Comparison of ENCODE assay signal across 22 cellular contexts in the genomic region with DNA sequence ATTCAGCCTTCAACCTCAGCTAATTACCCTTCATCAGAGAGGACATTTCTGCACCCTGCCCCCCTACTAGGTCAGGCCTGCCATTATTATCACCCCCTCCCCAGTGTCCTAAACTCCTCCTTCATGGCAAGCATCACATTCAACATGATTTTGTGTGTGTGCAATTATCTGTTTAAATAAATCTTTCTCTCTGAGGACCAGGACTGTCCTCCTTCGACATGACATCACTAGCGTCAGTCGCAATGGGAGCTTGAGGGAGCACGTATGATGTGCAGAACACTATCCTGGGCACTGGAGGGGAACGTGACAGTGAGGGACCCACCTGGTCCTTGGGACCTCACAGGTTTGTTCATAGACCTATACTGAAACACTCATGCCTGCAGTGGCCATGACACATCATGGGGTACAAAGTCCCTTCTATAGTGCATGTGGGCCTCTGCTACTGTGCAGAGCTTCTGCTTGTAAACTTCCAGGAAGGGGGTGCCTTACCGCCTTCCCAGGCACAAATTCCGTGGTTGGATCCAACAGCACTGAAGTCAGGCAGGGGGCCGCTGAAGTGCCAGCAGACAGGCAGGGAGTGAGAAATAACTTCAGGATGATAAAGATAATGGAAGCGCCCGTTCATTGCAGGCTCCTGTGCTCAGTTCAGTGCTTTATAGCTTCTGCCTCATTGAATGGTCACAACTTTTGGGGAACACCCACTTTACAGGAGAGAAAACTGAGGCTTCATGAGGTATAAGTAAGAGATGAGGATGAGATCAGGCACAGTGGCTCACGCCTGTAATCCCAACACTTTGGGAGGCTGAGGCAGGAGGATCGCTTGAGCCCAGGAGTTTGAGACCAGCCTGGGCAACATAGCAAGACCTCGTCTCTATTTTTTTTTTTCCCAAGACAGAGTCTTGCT. TPM values are rescaled to one million over a fixed set of nuclear protein-coding genes. Genes with fewer than 3 reads are reported as not detected.
A peak's percentile ranks its signal among the peaks of the same experiment; 100 is the strongest.
DNase-seq lines count a peak whose midpoint lies in the region; ATAC-seq, FAIRE-seq and TF ChIP-seq lines count a peak whose summit lies in the region.
"Had no signal": no experiment of that assay in that cellular context is flagged by ENCODE, and none has a peak within 500 bp of the region (broad histone marks: within the 10 kb centered on the region; RNA-seq: fewer than 3 reads in every experiment).

No MANE protein-coding gene starts in this region.

- intact Hi-C loops in activated CD8-positive, alpha-beta T cell treated with anti-CD3 and anti-CD28 coated beads for 36 hours (cut with micrococcal nuclease) = no loop called here
- intact Hi-C loops in HepG2 (cut with micrococcal nuclease; ENCODE audit: unreplicated experiment) = no loop called here
- intact Hi-C loops in tibial artery (cut with DNase I; ENCODE audit: low total_unique reads) = loop anchor here (5.0 kb wide), 2 partner anchors 34 to 54 kb away; no protein-coding TSS in a partner anchor
- intact Hi-C loops in PC-9 (cut with micrococcal nuclease; ENCODE audit: unreplicated experiment) = loop anchor here (10.0 kb wide), 2 partner anchors 181 to 429 kb away; a partner anchor contains a TSS

- H2AFZ ChIP-seq in HepG2 (ENCODE audit: low read length) (no peak overlapping the region), PC-9 (no peak overlapping the region)

- no peaks in the 10 kb centered on the region for H3K9me3 Mint-ChIP-seq in activated CD8-positive, alpha-beta T cell treated with anti-CD3 and anti-CD28 coated beads, Interleukin-2, amount 10 ng/mL, durations not matched to agents 7 days and 5 days (ENCODE audit: insufficient read depth)
- H3K9me3 Mint-ChIP-seq in activated CD8-positive, alpha-beta T cell treated with anti-CD3 and anti-CD28 coated beads for 36 hours = no peaks in the 10 kb centered on the region
- H3K9me3 Mint-ChIP-seq in immature natural killer cell = no peaks in the 10 kb centered on the region
- H3K9me3 Mint-ChIP-seq: T-cell had no signal

- H3K27me3 Mint-ChIP-seq in activated CD8-positive, alpha-beta T cell treated with anti-CD3 and anti-CD28 coated beads, Interleukin-2, amount 10 ng/mL, durations not matched to agents 7 days and 5 days (ENCODE audit: low read depth) = no peaks in the 10 kb centered on the region
- no peaks in the 10 kb centered on the region for H3K27me3 Mint-ChIP-seq in activated CD8-positive, alpha-beta T cell treated with anti-CD3 and anti-CD28 coated beads for 36 hours
- peaks cover 0 to 8% (median 0%) of the 10 kb centered on the region in 3 donors for H3K27me3 Mint-ChIP-seq in immature natural killer cell (ENCODE audit: low read depth in 3 of 3)
- H3K27me3 Mint-ChIP-seq: T-cell had no signal

- in situ Hi-C loops in HepG2 (cut with HindIII; ENCODE audit: extremely low pct_ligation_motif_present, low pct_unique_long_range_greater_than_20kb) = no loop called here

- H3K36me3 Mint-ChIP-seq in activated CD8-positive, alpha-beta T cell treated with anti-CD3 and anti-CD28 coated beads, Interleukin-2, amount 10 ng/mL, durations not matched to agents 7 days and 5 days (ENCODE audit: low read depth) = peaks cover 4% of the 10 kb centered on the region
- no peaks in the 10 kb centered on the region for H3K36me3 Mint-ChIP-seq in activated CD8-positive, alpha-beta T cell treated with anti-CD3 and anti-CD28 coated beads for 36 hours (ENCODE audit: low read depth)
- H3K36me3 Mint-ChIP-seq in immature natural killer cell = no peaks in the 10 kb centered on the region
- H3K36me3 Mint-ChIP-seq: T-cell had no signal

- no peak for TF ChIP-seq POLR2A in HepG2 (IDR thresholded peaks at IDR 0.05; ENCODE audit: insufficient read depth in 1 of 2, low read depth in 2 of 2, low read length in 2 of 2)

- H3K4me2 ChIP-seq in HepG2 (ENCODE audit: low read depth, low read length) (peak overlapping the region; percentile 72), PC-9 (no peak overlapping the region)

- ATAC-seq in activated CD8-positive, alpha-beta T cell treated with anti-CD3 and anti-CD28 coated beads, Interleukin-2, amount 10 ng/mL, durations not matched to agents 7 days and 5 days = no peak
- no peak for ATAC-seq in activated CD8-positive, alpha-beta T cell treated with anti-CD3 and anti-CD28 coated beads for 36 hours
- peak; percentile 71 for ATAC-seq in HepG2
- ATAC-seq: esophagus mucosa, heart left ventricle, PC-3, right cardiac atrium, T-cell had no signal

- no peaks in the 10 kb centered on the region for H3K36me3 ChIP-seq in HepG2 (replicated peaks in 1 of 2; ENCODE audit: control insufficient read depth in 1 of 2, insufficient read depth in 2 of 2, low read length in 2 of 2)
- H3K36me3 ChIP-seq in tibial artery = no peaks in the 10 kb centered on the region
- peaks cover 6% of the 10 kb centered on the region; the same call in 1 of the 2 replicates for H3K36me3 ChIP-seq in PC-9 (ENCODE audit: low read depth)
- H3K36me3 ChIP-seq: heart left ventricle had no signal

- TF ChIP-seq EP300 in HepG2 (IDR thresholded peaks at IDR 0.05; ENCODE audit: low read depth in 2 of 2, low read length in 2 of 2) (peak in 1 of 2 experiments; percentile 67; a peak in 1 of 4 replicates), HepG2 (CRISPR knock-in tag; IDR thresholded peaks at IDR 0.05; ENCODE audit: borderline replicate concordance) (no peak; the same call in 1 of the 2 replicates)

- H3K4me3 ChIP-seq in HepG2 (replicated peaks in 1 of 3; ENCODE audit: insufficient read depth in 1 of 3, low read depth in 2 of 3, low read length in 3 of 3) (0 out of 6 replicates have a peak overlapping the region, but pooled peaks of 1 of the 3 experiments have one; percentile 26), tibial artery (no peak overlapping the region), PC-9 (no peak overlapping the region)
- H3K4me3 ChIP-seq: coronary artery, heart left ventricle had no signal

- peaks cover 70% of the 10 kb centered on the region for H3F3A ChIP-seq in PC-9 (ENCODE audit: insufficient read depth, low read depth)

- 29% methylated on average over 10 of the region's 13 CpGs for whole genome bisulfite sequencing in HepG2 (ENCODE audit: low lambda C conversion rate)

- no peak for TF ChIP-seq RAD21 in HepG2 (CRISPR knock-in tag; IDR thresholded peaks at IDR 0.05)

- DNase-seq in activated CD8-positive, alpha-beta T cell treated with anti-CD3 and anti-CD28 coated beads, Interleukin-2, amount 10 ng/mL, durations not matched to agents 7 days and 5 days = no peak
- DNase-seq in activated CD8-positive, alpha-beta T cell treated with anti-CD3 and anti-CD28 coated beads for 36 hours = no peak
- peak; percentile 78 for DNase-seq in RKO (ENCODE audit: low spot score)
- DNase-seq in HepG2 (ENCODE audit: low spot score) = peak; percentile 91
- DNase-seq in tibial artery = no peak
- no peak for DNase-seq in PC-9
- DNase-seq in immature natural killer cell = no peak
- DNase-seq in H4 (ENCODE audit: low spot score) = no peak
- DNase-seq: activated CD4-positive, alpha-beta T cell treated with anti-CD3 and anti-CD28 coated beads for 1 hour; activated T-cell treated with anti-CD3 and anti-CD28 coated beads, Interleukin-2, amount 50 U/mL, for 48 hours; amygdala; heart left ventricle; KG1; kidney glomerular epithelial cell; NCI-H1436; PC-3; stimulated activated CD8-positive, alpha-beta memory T cell treated with anti-CD3 and anti-CD28 coated beads, Interleukin-4, amount 100 ng/mL, for 48 hours; T-cell had no signal

- H3K27ac ChIP-seq in HepG2 (ENCODE audit: extremely low read length, insufficient read depth, low read length) (peak overlapping the region; percentile 67), tibial artery (peak overlapping the region; percentile 87 to 99), PC-9 (no peak overlapping the region)

- H3K27ac Mint-ChIP-seq in activated CD8-positive, alpha-beta T cell treated with anti-CD3 and anti-CD28 coated beads, Interleukin-2, amount 10 ng/mL, durations not matched to agents 7 days and 5 days = peak overlapping the region; percentile 11
- no peak overlapping the region for H3K27ac Mint-ChIP-seq in activated CD8-positive, alpha-beta T cell treated with anti-CD3 and anti-CD28 coated beads for 36 hours
- peak overlapping the region in 1 of 6 donors; percentile 23 for H3K27ac Mint-ChIP-seq in immature natural killer cell
- H3K27ac Mint-ChIP-seq: T-cell had no signal

- CTCF ChIA-PET in activated CD8-positive, alpha-beta T cell treated with anti-CD3 and anti-CD28 coated beads, Interleukin-2, amount 10 ng/mL, durations not matched to agents 7 days and 5 days (lab: Charles Lee) = no interaction called here
- CTCF ChIA-PET in activated CD8-positive, alpha-beta T cell treated with anti-CD3 and anti-CD28 coated beads for 36 hours (lab: Charles Lee) = interaction anchor here (0.7 to 1.1 kb wide), 3 partner anchors 14 to 73 kb away, joined by 3 read pairs; no protein-coding TSS in a partner anchor
- CTCF ChIA-PET in HepG2 (lab: Yijun Ruan, JAX; ENCODE audit: low intra/inter-chr PET ratio, low total read pairs) = no interaction called here
- CTCF ChIA-PET in PC-9 (lab: Charles Lee) = interaction anchor here (0.6 to 1.1 kb wide), 3 partner anchors 13 to 35 kb away, joined by 5 to 7 read pairs (median 6); no protein-coding TSS in a partner anchor

- H3K4me1 ChIP-seq in HepG2 (ENCODE audit: insufficient read depth, low read length) (peaks cover 88% of the 10 kb centered on the region), tibial artery (peaks cover 0 to 67% (median 54%) of the 10 kb centered on the region in 4 donors), PC-9 (replicated peaks; ENCODE audit: insufficient read depth) (peaks cover 86% of the 10 kb centered on the region)

- peak overlapping the region; percentile 41; the same call in 1 of the 2 replicates for H3K9ac ChIP-seq in HepG2 (ENCODE audit: insufficient read depth, low read depth, low read length)

- POLR2A ChIA-PET in activated CD8-positive, alpha-beta T cell treated with anti-CD3 and anti-CD28 coated beads, Interleukin-2, amount 10 ng/mL, durations not matched to agents 7 days and 5 days (lab: Charles Lee) = no interaction called here
- POLR2A ChIA-PET in activated CD8-positive, alpha-beta T cell treated with anti-CD3 and anti-CD28 coated beads for 36 hours (lab: Charles Lee) = no interaction called here
- POLR2A ChIA-PET in HepG2 (lab: Yijun Ruan, JAX) (interaction anchor here (1.0 to 2.0 kb wide), 6 partner anchors 8 to 225 kb away, joined by 3 to 11 read pairs (median 6); no protein-coding TSS in a partner anchor), PC-9 (lab: Charles Lee; ENCODE audit: unreplicated experiment) (interaction anchor here (0.7 kb wide), 1 partner anchor 78 kb away, joined by 3 read pairs; no protein-coding TSS in a partner anchor)

- no peaks in the 10 kb centered on the region for H4K20me1 ChIP-seq in HepG2 (ENCODE audit: insufficient read depth, low read length)
- H4K20me1 ChIP-seq in PC-9 (ENCODE audit: insufficient read depth) = no peaks in the 10 kb centered on the region

- H3K9me2 ChIP-seq in PC-9 (ENCODE audit: insufficient read depth) = no peaks in the 10 kb centered on the region

- H3K27me3 ChIP-seq in HepG2 (ENCODE audit: control insufficient read depth in 1 of 2, insufficient read depth in 2 of 2, low read length in 2 of 2) = no peaks in the 10 kb centered on the region
- H3K27me3 ChIP-seq in tibial artery = no peaks in the 10 kb centered on the region
- no peaks in the 10 kb centered on the region for H3K27me3 ChIP-seq in PC-9 (ENCODE audit: insufficient read depth, low read depth)
- H3K27me3 ChIP-seq: heart left ventricle had no signal

- no peak for TF ChIP-seq CTCF in activated CD8-positive, alpha-beta T cell treated with anti-CD3 and anti-CD28 coated beads for 36 hours (IDR thresholded peaks at IDR 0.05)
- TF ChIP-seq CTCF in HepG2 (CRISPR knock-in tag; IDR thresholded peaks at IDR 0.05) (no peak), tibial artery (IDR thresholded peaks at IDR 0.05) (no peak), PC-9 (conservative IDR thresholded peaks at IDR 0.05) (no peak)

- H3K79me2 ChIP-seq in HepG2 (ENCODE audit: insufficient read depth, low read length) (no peaks in the 10 kb centered on the region), PC-9 (ENCODE audit: low read depth) (peaks cover 19% of the 10 kb centered on the region)

- BruUV-seq in HepG2 (replicated peaks; lab: Mats Ljungman, UMichigan) (no TSS peak), PC-9 (replicated peaks; lab: Mats Ljungman, UMichigan) (no TSS peak)

- H3K4me3 Mint-ChIP-seq in activated CD8-positive, alpha-beta T cell treated with anti-CD3 and anti-CD28 coated beads, Interleukin-2, amount 10 ng/mL, durations not matched to agents 7 days and 5 days = no peak overlapping the region
- H3K4me3 Mint-ChIP-seq in activated CD8-positive, alpha-beta T cell treated with anti-CD3 and anti-CD28 coated beads for 36 hours = no peak overlapping the region
- no peak overlapping the region for H3K4me3 Mint-ChIP-seq in immature natural killer cell
- H3K4me3 Mint-ChIP-seq: T-cell had no signal

- peaks cover 77% of the 10 kb centered on the region for H3K4me1 Mint-ChIP-seq in activated CD8-positive, alpha-beta T cell treated with anti-CD3 and anti-CD28 coated beads, Interleukin-2, amount 10 ng/mL, durations not matched to agents 7 days and 5 days (ENCODE audit: low read depth)
- H3K4me1 Mint-ChIP-seq in activated CD8-positive, alpha-beta T cell treated with anti-CD3 and anti-CD28 coated beads for 36 hours (ENCODE audit: low read depth) = peaks cover 44% of the 10 kb centered on the region
- peaks cover 15 to 27% of the 10 kb centered on the region in 2 donors for H3K4me1 Mint-ChIP-seq in immature natural killer cell

- peak; percentile 72 for FAIRE-seq in HepG2 (lab: Jason Lieb, UNC)
- FAIRE-seq: H54 had no signal

- H3K9me3 ChIP-seq in HepG2 (ENCODE audit: low read length) = no peaks in the 10 kb centered on the region
- no peaks in the 10 kb centered on the region for H3K9me3 ChIP-seq in tibial artery
- no peaks in the 10 kb centered on the region for H3K9me3 ChIP-seq in PC-9 (ENCODE audit: insufficient read depth, low read depth)
- H3K9me3 ChIP-seq: heart left ventricle had no signal

RNA-seq across cellular contexts. Expression of a gene that starts 36.0 kb away (rescaled TPM):
- 10 to 100 TPM; 24.2 to 25.3 TPM for total RNA-seq in activated CD8-positive, alpha-beta T cell treated with anti-CD3 and anti-CD28 coated beads, Interleukin-2, amount 10 ng/mL, durations not matched to agents 7 days and 5 days
- total RNA-seq in activated CD8-positive, alpha-beta T cell treated with anti-CD3 and anti-CD28 coated beads for 36 hours = 10 to 100 TPM; 19.2 to 23.5 TPM
- total RNA-seq in HepG2 (2016; rRNA removed; fragmentation: Illumina TruSeq; extraction: Trizol) (2.9 and 4.4 TPM in 2 replicates), PC-9 (2021) (35.1 and 44.0 TPM in 2 replicates)
- total RNA-seq in HepG2 (2016; cell fraction: cytosol; rRNA removed; fragmentation: Illumina TruSeq; extraction: Trizol; ENCODE audit: low read depth) = 2.6 and 3.0 TPM in 2 replicates
- 2.7 and 5.6 TPM in 2 replicates for total RNA-seq in HepG2 (2016; cell fraction: insoluble cytoplasmic fraction; rRNA removed; fragmentation: Illumina TruSeq; extraction: Trizol)
- total RNA-seq in HepG2 (2016; cell fraction: membrane; rRNA removed; fragmentation: Illumina TruSeq; extraction: Trizol) = 3.8 and 5.2 TPM in 2 replicates
- total RNA-seq in HepG2 (2016; cell fraction: nucleus; rRNA removed; fragmentation: Illumina TruSeq; extraction: Trizol) = 2.6 and 3.7 TPM in 2 replicates
- polyA plus RNA-seq in HepG2 (2011; rRNA removed) (2.9 and 4.1 TPM in 2 replicates), immature natural killer cell (under 1 TPM in 2 of 3 donors, not detected in 1; 0.59 to 0.99 TPM)
- polyA plus RNA-seq in HepG2 (2011; cell fraction: cytosol; rRNA removed) = 2.4 and 5.1 TPM in 2 replicates
- 6.7 and 8.1 TPM in 2 replicates for polyA plus RNA-seq in HepG2 (2011; cell fraction: nucleus; rRNA removed)
- 5.9 and 8.8 TPM in 2 replicates for polyA plus RNA-seq in HepG2 (2012)
- polyA plus RNA-seq in HepG2 (2016; cell fraction: cytosol; fragmentation: Illumina TruSeq; extraction: Trizol; ENCODE audit: low read depth) = 5.5 and 6.6 TPM in 2 replicates
- polyA plus RNA-seq in HepG2 (2016; cell fraction: insoluble cytoplasmic fraction; fragmentation: Illumina TruSeq; extraction: Trizol; ENCODE audit: low read depth) = 5.6 and 8.0 TPM in 2 replicates
- polyA plus RNA-seq in HepG2 (2016; cell fraction: membrane; fragmentation: Illumina TruSeq; extraction: Trizol; ENCODE audit: low read depth) = 6.0 and 6.1 TPM in 2 replicates
- 8.0 and 9.7 TPM in 2 replicates for polyA plus RNA-seq in HepG2 (2016; cell fraction: nucleus; fragmentation: Illumina TruSeq; extraction: Trizol; ENCODE audit: insufficient read depth, low read depth)
- 3.4 and 23.2 TPM in 2 replicates for polyA minus RNA-seq in HepG2 (2011; rRNA and poly(A)+ RNA removed; ENCODE audit: low replicate concordance)
- 4.3 and 8.2 TPM in 2 replicates for polyA minus RNA-seq in HepG2 (2011; cell fraction: cytosol; rRNA and poly(A)+ RNA removed)
- 3.6 and 7.6 TPM in 2 replicates for polyA minus RNA-seq in HepG2 (2011; cell fraction: nucleus; rRNA and poly(A)+ RNA removed)
- total RNA-seq in H4 (2014; rRNA removed; shearing (Covaris generic)) = 7.2 and 18.8 TPM in 2 replicates

Comparison
In these comparisons a context has a peak if more than half of its experiments do, and no peak if none do; other contexts are left out.
1. CTCF ChIA-PET loops: an anchor here in activated CD8-positive, alpha-beta T cell treated with anti-CD3 and anti-CD28 coated beads for 36 hours (0.7 to 1.1 kb wide) and PC-9 (0.6 to 1.1 kb wide); none called in activated CD8-positive, alpha-beta T cell treated with anti-CD3 and anti-CD28 coated beads, Interleukin-2, amount 10 ng/mL, durations not matched to agents 7 days and 5 days and HepG2.
2. DNase-seq: peak in RKO (single experiment) and HepG2 (single experiment); none in activated CD8-positive, alpha-beta T cell treated with anti-CD3 and anti-CD28 coated beads, Interleukin-2, amount 10 ng/mL, durations not matched to agents 7 days and 5 days (single experiment), activated CD8-positive, alpha-beta T cell treated with anti-CD3 and anti-CD28 coated beads for 36 hours (single experiment), tibial artery (0 of 2), PC-9 (0 of 2), immature natural killer cell (0 of 3) and H4 (single experiment).
3. POLR2A ChIA-PET loops: an anchor here in HepG2 (1.0 to 2.0 kb wide) and PC-9 (0.7 kb wide); none called in activated CD8-positive, alpha-beta T cell treated with anti-CD3 and anti-CD28 coated beads, Interleukin-2, amount 10 ng/mL, durations not matched to agents 7 days and 5 days and activated CD8-positive, alpha-beta T cell treated with anti-CD3 and anti-CD28 coated beads for 36 hours.
4. intact Hi-C loops: an anchor here in tibial artery (5.0 kb wide) and PC-9 (10.0 kb wide); none called in activated CD8-positive, alpha-beta T cell treated with anti-CD3 and anti-CD28 coated beads for 36 hours and HepG2.